Comparison of ENCODE assay signal across 26 cellular contexts in genomic region chr17:7493941-7494340, GRCh38. TPM values are rescaled to one million over a fixed set of nuclear protein-coding genes. Genes with fewer than 3 reads are reported as not detected.
"Had no signal": no experiment of that assay in that cellular context is flagged by ENCODE, and none has a peak within 500 bp of the region (broad histone marks: within the 10 kb centered on the region; RNA-seq: fewer than 3 reads in every experiment).

No MANE protein-coding gene starts in this region.

- H3K27ac ChIP-seq: breast epithelium, colonic mucosa, dorsolateral prefrontal cortex, esophagus squamous epithelium, gastrocnemius medialis, neutrophil, parathyroid adenoma, right lobe of liver, skin epidermis, thoracic aorta, upper lobe of left lung had no signal

- H3K4me3 Mint-ChIP-seq: activated naive CD4-positive, alpha-beta T cell treated with anti-CD3 and anti-CD28 coated beads, Interleukin-2, amount 10 ng/mL, durations not matched to agents 7 days and 5 days; activated T-cell treated with anti-CD3 and anti-CD28 coated beads, Interleukin-2, amount 50 U/mL, for 72 hours; central memory CD8-positive, alpha-beta T cell; natural killer cell treated with Interleukin-12 subunit alpha and Interleukin-12 subunit beta and Interleukin-15 and Interleukin-18, amount 100 ng/mL, for 72 hours; stimulated activated memory B cell treated with anti-CD40 and anti-IgM and Interleukin-4, amounts not matched to agents 10 μg/mL and 1 μg/mL and 100 μg/mL, for 72 hours; WTC11 had no signal

- H3K9me3 ChIP-seq: breast epithelium, colonic mucosa, esophagus squamous epithelium, gastrocnemius medialis, neutrophil, right lobe of liver, thoracic aorta, upper lobe of left lung had no signal

- H3K9me3 Mint-ChIP-seq: activated naive CD4-positive, alpha-beta T cell treated with anti-CD3 and anti-CD28 coated beads, Interleukin-2, amount 10 ng/mL, durations not matched to agents 7 days and 5 days; activated T-cell treated with anti-CD3 and anti-CD28 coated beads, Interleukin-2, amount 50 U/mL, for 72 hours; central memory CD8-positive, alpha-beta T cell; natural killer cell treated with Interleukin-12 subunit alpha and Interleukin-12 subunit beta and Interleukin-15 and Interleukin-18, amount 100 ng/mL, for 72 hours; stimulated activated memory B cell treated with anti-CD40 and anti-IgM and Interleukin-4, amounts not matched to agents 10 μg/mL and 1 μg/mL and 100 μg/mL, for 72 hours; WTC11 had no signal

- H3K27ac Mint-ChIP-seq: activated naive CD4-positive, alpha-beta T cell treated with anti-CD3 and anti-CD28 coated beads, Interleukin-2, amount 10 ng/mL, durations not matched to agents 7 days and 5 days; activated T-cell treated with anti-CD3 and anti-CD28 coated beads, Interleukin-2, amount 50 U/mL, for 72 hours; stimulated activated memory B cell treated with anti-CD40 and anti-IgM and Interleukin-4, amounts not matched to agents 10 μg/mL and 1 μg/mL and 100 μg/mL, for 72 hours had no signal

- H3K27me3 Mint-ChIP-seq: activated naive CD4-positive, alpha-beta T cell treated with anti-CD3 and anti-CD28 coated beads, Interleukin-2, amount 10 ng/mL, durations not matched to agents 7 days and 5 days; central memory CD8-positive, alpha-beta T cell; natural killer cell treated with Interleukin-12 subunit alpha and Interleukin-12 subunit beta and Interleukin-15 and Interleukin-18, amount 100 ng/mL, for 72 hours; stimulated activated memory B cell treated with anti-CD40 and anti-IgM and Interleukin-4, amounts not matched to agents 10 μg/mL and 1 μg/mL and 100 μg/mL, for 72 hours had no signal

- ATAC-seq: activated T-cell treated with anti-CD3 and anti-CD28 coated beads, Interleukin-2, amount 50 U/mL, for 72 hours; gastrocnemius medialis; left ventricle myocardium superior; natural killer cell treated with Interleukin-12 subunit alpha and Interleukin-12 subunit beta and Interleukin-15 and Interleukin-18, amount 100 ng/mL, for 72 hours; right lobe of liver; stimulated activated memory B cell treated with anti-CD40 and anti-IgM and Interleukin-4, amounts not matched to agents 10 μg/mL and 1 μg/mL and 100 μg/mL, for 72 hours; WTC11 had no signal

- H3K9ac ChIP-seq: parathyroid adenoma had no signal

- H3K4me3 ChIP-seq: breast epithelium, colonic mucosa, dorsolateral prefrontal cortex, esophagus squamous epithelium, gastrocnemius medialis, right lobe of liver, skin epidermis, thoracic aorta, upper lobe of left lung had no signal

- DNase-seq: activated CD8-positive, alpha-beta memory T cell treated with anti-CD3 and anti-CD28 coated beads, Interleukin-2, amount 50 U/mL, for 48 hours; activated effector memory CD4-positive, alpha-beta T cell treated with Interleukin-2 at 50 U/mL for 16 hours; activated naive CD4-positive, alpha-beta T cell treated with anti-CD3 and anti-CD28 coated beads, Interleukin-2, amount 10 ng/mL, durations not matched to agents 7 days and 5 days; activated T-cell treated with anti-CD3 and anti-CD28 coated beads, Interleukin-2, amount 50 U/mL, for 72 hours; amniotic stem cell; colonic mucosa; dorsolateral prefrontal cortex; esophagus squamous epithelium; gastrocnemius medialis; hippocampal formation; left ventricle myocardium superior; right lobe of liver; stimulated activated CD4-positive, alpha-beta T cell treated with anti-CD3 and anti-CD28 coated beads, Interleukin-2, amount 100 ng/mL, for 24 hours; T1000; upper lobe of left lung had no signal

RNA-seq across cellular contexts. Expression of gene SLC35G6, which starts 12.7 kb away (rescaled TPM):
- total RNA-seq: activated CD8-positive, alpha-beta memory T cell treated with anti-CD3 and anti-CD28 coated beads for 36 hours; breast epithelium; colonic mucosa; esophagus squamous epithelium; gastrocnemius medialis; left ventricle myocardium superior; natural killer cell treated with Interleukin-12 subunit alpha and Interleukin-12 subunit beta and Interleukin-15 and Interleukin-18, amount 100 ng/mL, for 72 hours; right lobe of liver; T-helper 1 cell treated with Interleukin-12 subunit alpha and Interleukin-12 subunit beta and Interleukin-4 antibody, amounts not matched to agents 30 ng/mL and 1 ng/mL, for 36 hours; thoracic aorta; upper lobe of left lung had no signal
